ENCODE assay signal across 14 cellular contexts in genomic region chr2:206150168-206150567, GRCh38. TPM values are rescaled to one million over a fixed set of nuclear protein-coding genes. Genes with fewer than 3 reads are reported as not detected.
A peak's percentile ranks its signal among the peaks of the same experiment; 100 is the strongest.
DNase-seq lines count a peak whose midpoint lies in the region; TF ChIP-seq lines count a peak whose summit lies in the region.
"Had no signal": no experiment of that assay in that cellular context is flagged by ENCODE, and none has a peak within 500 bp of the region (broad histone marks: within the 10 kb centered on the region; RNA-seq: fewer than 3 reads in every experiment).

No MANE protein-coding gene starts in this region.

- H3K27ac ChIP-seq in Karpas-422 (ENCODE audit: low read length) (peak overlapping the region; percentile 24; the same call in 1 of the 2 replicates), endodermal cell (ENCODE audit: low read depth, low read length) (no peak overlapping the region)
- H3K27ac ChIP-seq: A549 had no signal

- no peak overlapping the region for H2AFZ ChIP-seq in Karpas-422 (ENCODE audit: low read length)

- H3K4me3 ChIP-seq in Karpas-422 (ENCODE audit: low read length) = no peak overlapping the region
- peak overlapping the region; percentile 7 for H3K4me3 ChIP-seq in endodermal cell (ENCODE audit: low read length)
- H3K4me3 ChIP-seq: A549 had no signal

- peaks cover 26% of the 10 kb centered on the region for H3K4me1 Mint-ChIP-seq in activated naive CD4-positive, alpha-beta T cell treated with anti-CD3 and anti-CD28 coated beads, Interleukin-2, amount 50 U/mL, for 24 hours
- H3K4me1 Mint-ChIP-seq in activated naive CD4-positive, alpha-beta T cell treated with anti-CD3 and anti-CD28 coated beads for 36 hours (ENCODE audit: low read depth) = peaks cover 13% of the 10 kb centered on the region
- H3K4me1 Mint-ChIP-seq in endodermal cell (peaks cover 26% of the 10 kb centered on the region), osteocyte (ENCODE audit: unreplicated experiment) (peaks cover 10% of the 10 kb centered on the region)

- H3K9me3 ChIP-seq in Karpas-422 (ENCODE audit: low read length) = no peaks in the 10 kb centered on the region
- H3K9me3 ChIP-seq in endodermal cell (ENCODE audit: control insufficient read depth, low read length) = no peaks in the 10 kb centered on the region
- H3K9me3 ChIP-seq: A549 had no signal

- H3K4me1 ChIP-seq in Karpas-422 (ENCODE audit: low read length) = peaks cover 17% of the 10 kb centered on the region
- H3K4me1 ChIP-seq in endodermal cell (ENCODE audit: control insufficient read depth, insufficient read depth, low read length) = no peaks in the 10 kb centered on the region
- H3K4me1 ChIP-seq: A549 had no signal

- H3K9ac ChIP-seq in Karpas-422 (ENCODE audit: low read length) (no peak overlapping the region), endodermal cell (ENCODE audit: extremely low read depth, low read length, poor library complexity, severe bottlenecking) (no peak overlapping the region)

- DNase-seq in activated naive CD4-positive, alpha-beta T cell treated with anti-CD3 and anti-CD28 coated beads for 36 hours = no peak
- no peak for DNase-seq in Karpas-422
- peak; percentile 60 for DNase-seq in endodermal cell
- no peak for DNase-seq in osteocyte (ENCODE audit: extremely low spot score, unreplicated experiment)
- DNase-seq in D341Med (ENCODE audit: low spot score) = no peak
- no peak for DNase-seq in NCI-H2196 (lab: John Stamatoyannopoulos, UW; ENCODE audit: unreplicated experiment)
- DNase-seq in middle frontal gyrus (ENCODE audit: extremely low spot score, low spot score) = no peak
- DNase-seq: GF-D8, NCI-H2029, NCI-H524, SIG-M5 had no signal

- H3K9me2 ChIP-seq in Karpas-422 (replicated peaks; ENCODE audit: insufficient read depth, low read length) = no peaks in the 10 kb centered on the region

- intact Hi-C loops in activated naive CD4-positive, alpha-beta T cell treated with anti-CD3 and anti-CD28 coated beads for 36 hours (cut with micrococcal nuclease) = no loop called here

- H3K9me3 Mint-ChIP-seq in activated naive CD4-positive, alpha-beta T cell treated with anti-CD3 and anti-CD28 coated beads, Interleukin-2, amount 50 U/mL, for 24 hours = no peaks in the 10 kb centered on the region
- no peaks in the 10 kb centered on the region for H3K9me3 Mint-ChIP-seq in activated naive CD4-positive, alpha-beta T cell treated with anti-CD3 and anti-CD28 coated beads for 36 hours
- H3K9me3 Mint-ChIP-seq in endodermal cell (no peaks in the 10 kb centered on the region), osteocyte (ENCODE audit: unreplicated experiment) (no peaks in the 10 kb centered on the region)
- H3K9me3 Mint-ChIP-seq: CD14-positive monocyte had no signal

- peak overlapping the region; percentile 15 for H3K27ac Mint-ChIP-seq in activated naive CD4-positive, alpha-beta T cell treated with anti-CD3 and anti-CD28 coated beads, Interleukin-2, amount 50 U/mL, for 24 hours
- H3K27ac Mint-ChIP-seq in activated naive CD4-positive, alpha-beta T cell treated with anti-CD3 and anti-CD28 coated beads for 36 hours = no peak overlapping the region
- peak overlapping the region; percentile 72 for H3K27ac Mint-ChIP-seq in endodermal cell
- peak overlapping the region; percentile 47 for H3K27ac Mint-ChIP-seq in osteocyte (ENCODE audit: unreplicated experiment)

- H3K4me2 ChIP-seq in Karpas-422 (ENCODE audit: low read depth, low read length, poor library complexity, severe bottlenecking) = no peak overlapping the region
- H3K4me2 ChIP-seq: A549 had no signal

- H3K36me3 ChIP-seq in Karpas-422 (ENCODE audit: insufficient read depth, low read length) = peaks cover 57% of the 10 kb centered on the region; the same call in 1 of the 2 replicates
- H3K36me3 ChIP-seq in endodermal cell (ENCODE audit: control insufficient read depth, insufficient read depth, low read length) = peaks cover 55% of the 10 kb centered on the region

- H3K27me3 ChIP-seq in Karpas-422 (ENCODE audit: low read length) = no peaks in the 10 kb centered on the region
- H3K27me3 ChIP-seq in endodermal cell (ENCODE audit: control insufficient read depth, insufficient read depth, low read length, poor library complexity, severe bottlenecking) = no peaks in the 10 kb centered on the region

- H3K36me3 Mint-ChIP-seq in activated naive CD4-positive, alpha-beta T cell treated with anti-CD3 and anti-CD28 coated beads, Interleukin-2, amount 50 U/mL, for 24 hours = peaks cover 6% of the 10 kb centered on the region
- H3K36me3 Mint-ChIP-seq in activated naive CD4-positive, alpha-beta T cell treated with anti-CD3 and anti-CD28 coated beads for 36 hours (ENCODE audit: low read depth) = peaks cover 26% of the 10 kb centered on the region
- H3K36me3 Mint-ChIP-seq in endodermal cell (ENCODE audit: low read depth) (peaks cover 49% of the 10 kb centered on the region), osteocyte (ENCODE audit: unreplicated experiment) (peaks cover 43% of the 10 kb centered on the region)

- H4K20me1 ChIP-seq in Karpas-422 (ENCODE audit: insufficient read depth, low read depth, low read length) = no peaks in the 10 kb centered on the region

- TF ChIP-seq CTCF in endodermal cell (conservative IDR thresholded peaks at IDR 0.05) = no peak
- TF ChIP-seq CTCF in osteocyte (IDR thresholded peaks at IDR 0.05) = no peak

- CTCF ChIA-PET in activated naive CD4-positive, alpha-beta T cell treated with anti-CD3 and anti-CD28 coated beads for 36 hours (lab: Charles Lee) = no interaction called here

- H3K4me3 Mint-ChIP-seq in activated naive CD4-positive, alpha-beta T cell treated with anti-CD3 and anti-CD28 coated beads, Interleukin-2, amount 50 U/mL, for 24 hours = no peak overlapping the region
- H3K4me3 Mint-ChIP-seq in activated naive CD4-positive, alpha-beta T cell treated with anti-CD3 and anti-CD28 coated beads for 36 hours = no peak overlapping the region
- peak overlapping the region; percentile 16 for H3K4me3 Mint-ChIP-seq in endodermal cell
- H3K4me3 Mint-ChIP-seq in osteocyte (ENCODE audit: unreplicated experiment) = no peak overlapping the region
- H3K4me3 Mint-ChIP-seq: CD14-positive monocyte had no signal

- H3K79me2 ChIP-seq in Karpas-422 (ENCODE audit: low read length) = peaks cover 70% of the 10 kb centered on the region

- WGBS in endodermal cell (ENCODE audit: insufficient coverage in 1 of 2, insufficient read length in 1 of 2), 2 experiments = 78 to 86% methylated on average over 1 of the region's 1 CpG

- H3K27me3 Mint-ChIP-seq in activated naive CD4-positive, alpha-beta T cell treated with anti-CD3 and anti-CD28 coated beads, Interleukin-2, amount 50 U/mL, for 24 hours = no peaks in the 10 kb centered on the region
- H3K27me3 Mint-ChIP-seq in activated naive CD4-positive, alpha-beta T cell treated with anti-CD3 and anti-CD28 coated beads for 36 hours (ENCODE audit: low read depth) = no peaks in the 10 kb centered on the region
- H3K27me3 Mint-ChIP-seq in endodermal cell (ENCODE audit: insufficient read depth) (no peaks in the 10 kb centered on the region), osteocyte (ENCODE audit: unreplicated experiment) (no peaks in the 10 kb centered on the region)

RNA-seq across cellular contexts. Expression of gene NDUFS1, which starts 9.1 kb away (rescaled TPM):
- 10 to 100 TPM; 81.1 to 83.3 TPM for total RNA-seq in activated naive CD4-positive, alpha-beta T cell treated with anti-CD3 and anti-CD28 coated beads for 36 hours
- 76.4 and 83.6 TPM in 2 replicates for total RNA-seq in Karpas-422 (2014; rRNA removed; shearing (Covaris generic); ENCODE audit: low replicate concordance)
- 10 to 100 TPM; 88.3 to 91.5 TPM for total RNA-seq in endodermal cell
- 66.8 TPM for polyA plus RNA-seq in endodermal cell (2013, experiment 1 of 2)
- polyA plus RNA-seq in endodermal cell (2013, experiment 2 of 2) = 54.6 TPM
- 90.5 and 97.2 TPM in 2 replicates for total RNA-seq in osteocyte

RNA-seq across cellular contexts. Expression of gene EEF1B2, which starts 9.5 kb away (rescaled TPM):
- 1,000 to 10,000 TPM; 1,328 to 1,373 TPM for total RNA-seq in activated naive CD4-positive, alpha-beta T cell treated with anti-CD3 and anti-CD28 coated beads for 36 hours
- total RNA-seq in Karpas-422 (2014; rRNA removed; shearing (Covaris generic); ENCODE audit: low replicate concordance) = 588 and 786 TPM in 2 replicates
- total RNA-seq in endodermal cell (100 to 1,000 TPM; 518 to 562 TPM), osteocyte (425 and 433 TPM in 2 replicates)
- polyA plus RNA-seq in endodermal cell (2013, experiment 1 of 2) = 620 TPM
- 612 TPM for polyA plus RNA-seq in endodermal cell (2013, experiment 2 of 2)
